1 cellular context compared by ENCODE assay signal in genomic region chr17:50147841-50148225, GRCh38.
TF ChIP-seq lines count a peak whose summit lies in the region.

No MANE protein-coding gene starts in this region.

TF ChIP-seq in SK-N-SH, 30 proteins besides CTCF, POLR2A, EP300 and RAD21 (continued from another document):
- TF ChIP-seq ZBTB33 (IDR thresholded peaks at IDR 0.05; ENCODE audit: borderline replicate concordance, low read depth) (no peak), MXI1 (IDR thresholded peaks at IDR 0.05; ENCODE audit: low read depth, low read length) (no peak), EZH2phosphoT487 (IDR thresholded peaks at IDR 0.05; ENCODE audit: borderline replicate concordance, low read depth) (no peak), NRF1 (IDR thresholded peaks at IDR 0.05; ENCODE audit: low read depth, low read length) (no peak), USF2 (IDR thresholded peaks at IDR 0.05; ENCODE audit: borderline replicate concordance, low read depth, low read length) (no peak), TAF1 (IDR thresholded peaks at IDR 0.05; ENCODE audit: borderline replicate concordance, low read depth, low read length) (no peak)
- TF ChIP-seq, protein P1, sequence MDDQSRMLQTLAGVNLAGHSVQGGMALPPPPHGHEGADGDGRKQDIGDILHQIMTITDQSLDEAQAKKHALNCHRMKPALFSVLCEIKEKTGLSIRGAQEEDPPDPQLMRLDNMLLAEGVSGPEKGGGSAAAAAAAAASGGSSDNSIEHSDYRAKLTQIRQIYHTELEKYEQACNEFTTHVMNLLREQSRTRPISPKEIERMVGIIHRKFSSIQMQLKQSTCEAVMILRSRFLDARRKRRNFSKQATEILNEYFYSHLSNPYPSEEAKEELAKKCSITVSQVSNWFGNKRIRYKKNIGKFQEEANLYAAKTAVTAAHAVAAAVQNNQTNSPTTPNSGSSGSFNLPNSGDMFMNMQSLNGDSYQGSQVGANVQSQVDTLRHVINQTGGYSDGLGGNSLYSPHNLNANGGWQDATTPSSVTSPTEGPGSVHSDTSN (IDR thresholded peaks at IDR 0.05) = no peak
